ENCODE assay signal across 8 cellular contexts in the genomic region with DNA sequence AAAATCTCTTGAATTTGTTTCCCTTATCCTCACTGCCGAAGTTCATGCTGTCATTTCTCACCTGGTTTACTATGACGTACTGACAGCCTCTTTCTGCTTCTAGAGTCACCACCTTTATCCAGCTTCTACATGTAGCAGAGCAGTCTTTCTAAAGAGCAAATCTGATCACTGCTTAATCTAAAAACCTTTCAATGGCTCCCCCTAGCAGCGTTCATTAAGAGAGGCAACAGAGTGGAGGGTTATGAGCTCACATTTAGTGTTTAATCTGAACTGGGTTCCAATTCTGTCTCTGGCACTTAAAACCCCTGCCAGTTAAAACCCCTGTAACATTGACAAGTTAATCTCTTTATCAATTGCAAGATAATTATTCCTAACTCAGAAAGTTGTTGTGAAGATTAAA. TPM values are rescaled to one million over a fixed set of nuclear protein-coding genes. Genes with fewer than 3 reads are reported as not detected.
DNase-seq lines count a peak whose midpoint lies in the region; ATAC-seq and TF ChIP-seq lines count a peak whose summit lies in the region.

No MANE protein-coding gene starts in this region.

- no peak overlapping the region for H3K9ac ChIP-seq in HUES6 (ENCODE audit: low read length)
- H3K9ac ChIP-seq in liver (ENCODE audit: low read depth in 1 of 2, low read length in 2 of 2): peak overlapping the region in 1 of 2 donors; percentile 28

- H3K9me3 ChIP-seq in HUES6 (ENCODE audit: control insufficient read depth, insufficient read depth, low read depth, low read length): no peaks in the 10 kb centered on the region
- H3K9me3 ChIP-seq in liver (ENCODE audit: control insufficient read depth in 4 of 4, low read length in 3 of 4): no peaks in the 10 kb centered on the region

- no peaks in the 10 kb centered on the region for H3K27me3 ChIP-seq in HUES6 (ENCODE audit: control insufficient read depth, insufficient read depth, low read length)
- no peaks in the 10 kb centered on the region for H3K27me3 ChIP-seq in liver (ENCODE audit: control insufficient read depth in 4 of 4, insufficient read depth in 4 of 4, low read length in 3 of 4)

- H3K27ac ChIP-seq in HUES6 (ENCODE audit: low read depth, low read length) (no peak overlapping the region), VCaP (no peak overlapping the region), liver (ENCODE audit: low read depth in 1 of 2, low read length in 2 of 2) (no peak overlapping the region)

- H3K4me1 ChIP-seq in HUES6 (ENCODE audit: control insufficient read depth, insufficient read depth, low read length) (peaks cover 31% of the 10 kb centered on the region), liver (ENCODE audit: control insufficient read depth in 4 of 4, insufficient read depth in 4 of 4, low read length in 3 of 4) (peaks cover 0 to 35% (median 22%) of the 10 kb centered on the region in 4 donors)

- no peak for ATAC-seq in HG03045 (IDR thresholded peaks at IDR 0.05; ENCODE audit: unreplicated experiment)

- peak; percentile 29 to 42 for DNase-seq in activated CD4-positive, alpha-beta T cell treated with anti-CD3 and anti-CD28 coated beads for 4 hours
- no peak for DNase-seq in activated CD4-positive, alpha-beta T cell treated with anti-CD3 and anti-CD28 coated beads, Interleukin-2, amount 50 U/mL, for 4 hours
- DNase-seq in globus pallidus (ENCODE audit: low spot score) (no peak), NCI-H187 (lab: John Stamatoyannopoulos, UW) (no peak)

- H3K36me3 ChIP-seq in HUES6 (ENCODE audit: control insufficient read depth, insufficient read depth, low read length): 0 out of 2 replicates have a peak, but pooled peaks cover 3% of the 10 kb centered on the region
- no peaks in the 10 kb centered on the region for H3K36me3 ChIP-seq in liver (ENCODE audit: control insufficient read depth in 4 of 4, insufficient read depth in 3 of 4, low read depth in 1 of 4, low read length in 3 of 4)

- TF ChIP-seq CTCF in VCaP (conservative IDR thresholded peaks at IDR 0.05): peak; percentile 64
- TF ChIP-seq CTCF in liver (IDR thresholded peaks at IDR 0.05; ENCODE audit: low read depth, low read length, missing input control): peak; percentile 7

- WGBS in liver: 60% methylated on average over 3 of the region's 3 CpGs

- H3K4me3 ChIP-seq in HUES6 (ENCODE audit: low read depth, low read length) (0 out of 2 replicates have a peak overlapping the region, but pooled peaks have one; percentile 6), liver (ENCODE audit: low read depth in 1 of 3, low read length in 3 of 3) (no peak overlapping the region)

- TF ChIP-seq RAD21 in liver (IDR thresholded peaks at IDR 0.05): peak; percentile 47 to 54

TF ChIP-seq in liver, 16 proteins besides CTCF, POLR2A, EP300 and RAD21:
- TF ChIP-seq YY1 (IDR thresholded peaks at IDR 0.05): peak; percentile 92
- TF ChIP-seq MAX (IDR thresholded peaks at IDR 0.05): no peak

RNA-seq across cellular contexts. Expression of gene RBPJ, which starts 4.4 kb away (rescaled TPM):
- total RNA-seq in liver: 10 to 100 TPM; 19.4 to 26.4 TPM
- polyA plus RNA-seq in liver: 10 to 100 TPM in 1 of 2 donors, 1 to 10 TPM in 1; 8.0 to 32.2 TPM

Comparison
In these comparisons a context has a peak if more than half of its experiments do, and no peak if none do; other contexts are left out.
1. DNase-seq: peak in activated CD4-positive, alpha-beta T cell treated with anti-CD3 and anti-CD28 coated beads for 4 hours (2 of 2); none in activated CD4-positive, alpha-beta T cell treated with anti-CD3 and anti-CD28 coated beads, Interleukin-2, amount 50 U/mL, for 4 hours (0 of 2), globus pallidus (single experiment) and NCI-H187 (0 of 2).